8 cellular contexts compared by ENCODE assay signal in the genomic region with DNA sequence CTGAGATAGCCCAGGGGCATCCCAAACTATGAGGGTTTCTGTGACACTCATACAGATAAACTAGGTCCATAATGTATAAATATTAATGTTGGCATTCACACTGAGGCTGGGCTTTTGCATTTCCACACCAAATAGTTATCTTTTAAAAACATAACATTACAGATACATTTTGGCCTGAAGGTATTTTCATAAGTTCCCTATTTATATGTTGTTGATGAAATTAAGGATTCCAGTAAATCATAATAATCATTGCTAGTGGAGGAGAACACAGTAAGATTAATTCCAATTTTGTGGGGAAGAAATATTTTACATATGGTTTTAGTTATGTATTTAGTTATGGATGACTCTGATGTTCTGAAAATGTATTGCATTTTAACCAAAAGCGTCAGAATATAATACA.
"Had no signal": no experiment of that assay in that cellular context is flagged by ENCODE, and none has a peak within 500 bp of the region (broad histone marks: within the 10 kb centered on the region; RNA-seq: fewer than 3 reads in every experiment).

No MANE protein-coding gene starts in this region.

- DNase-seq: IMR-90, KBM-7, KG1 had no signal

- H3K27ac ChIP-seq: HL-60 had no signal

- H3K9me3 Mint-ChIP-seq: IgD-negative memory B cell had no signal

- H3K27ac Mint-ChIP-seq: IgD-negative memory B cell had no signal

- H3K4me3 ChIP-seq: K562 had no signal

- FAIRE-seq: HepG2, HTR-8/SVneo, K562 had no signal

- H3K4me1 Mint-ChIP-seq: IgD-negative memory B cell had no signal

- ATAC-seq: HepG2, K562 had no signal

- H3K4me3 Mint-ChIP-seq: IgD-negative memory B cell had no signal

- H3K27me3 Mint-ChIP-seq: IgD-negative memory B cell had no signal
